ENCODE assay signal across 1 cellular context in the genomic region with DNA sequence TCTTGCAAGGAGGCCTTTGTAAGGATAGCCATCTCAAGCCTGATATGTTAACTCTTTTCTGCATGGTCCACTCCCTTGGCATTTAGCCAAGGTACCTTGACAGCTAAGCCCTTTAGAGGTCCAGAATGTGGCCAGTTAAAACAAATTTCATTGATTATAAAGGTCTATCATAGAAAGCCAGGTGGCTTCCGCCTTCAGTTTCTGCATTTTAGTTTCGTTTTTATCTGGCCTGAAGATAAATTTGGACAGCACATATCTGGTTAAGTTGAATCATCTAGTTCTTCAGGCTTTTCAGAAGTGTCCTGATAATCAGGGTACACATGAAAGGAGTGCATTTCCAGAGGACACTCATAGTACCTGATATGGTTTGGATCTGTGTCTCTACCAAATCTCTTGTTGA.
TF ChIP-seq lines count a peak whose summit lies in the region.

No MANE protein-coding gene starts in this region.

TF ChIP-seq in K562, 482 proteins besides CTCF, POLR2A, EP300 and RAD21 (continued from another document):
- TF ChIP-seq DNMT1 (IDR thresholded peaks at IDR 0.05) (no peak), RBM15 (IDR thresholded peaks at IDR 0.05; ENCODE audit: insufficient read depth, low read length) (no peak)
- TF ChIP-seq, protein P1, sequence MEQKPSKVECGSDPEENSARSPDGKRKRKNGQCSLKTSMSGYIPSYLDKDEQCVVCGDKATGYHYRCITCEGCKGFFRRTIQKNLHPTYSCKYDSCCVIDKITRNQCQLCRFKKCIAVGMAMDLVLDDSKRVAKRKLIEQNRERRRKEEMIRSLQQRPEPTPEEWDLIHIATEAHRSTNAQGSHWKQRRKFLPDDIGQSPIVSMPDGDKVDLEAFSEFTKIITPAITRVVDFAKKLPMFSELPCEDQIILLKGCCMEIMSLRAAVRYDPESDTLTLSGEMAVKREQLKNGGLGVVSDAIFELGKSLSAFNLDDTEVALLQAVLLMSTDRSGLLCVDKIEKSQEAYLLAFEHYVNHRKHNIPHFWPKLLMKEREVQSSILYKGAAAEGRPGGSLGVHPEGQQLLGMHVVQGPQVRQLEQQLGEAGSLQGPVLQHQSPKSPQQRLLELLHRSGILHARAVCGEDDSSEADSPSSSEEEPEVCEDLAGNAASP (IDR thresholded peaks at IDR 0.05), result no peak
